ENCODE assay signal across 31 cellular contexts in genomic region chr19:42695811-42696503, GRCh38. TPM values are rescaled to one million over a fixed set of nuclear protein-coding genes. Genes with fewer than 3 reads are reported as not detected.
"Had no signal": no experiment of that assay in that cellular context is flagged by ENCODE, and none has a peak within 500 bp of the region (broad histone marks: within the 10 kb centered on the region; RNA-seq: fewer than 3 reads in every experiment).

No MANE protein-coding gene starts in this region.

- DNase-seq: colonic mucosa; cortex of kidney; effector CD4-positive, alpha-beta T cell; effector memory CD4-positive, alpha-beta T cell; erythroblast; esophagus squamous epithelium; foreskin keratinocyte; gastrocnemius medialis; glutamatergic neuron; head of caudate nucleus; heart right ventricle; hippocampal formation; left cardiac atrium; left lung; left ventricle myocardium superior; lower lobe of right lung; mesenchymal stem cell; mucosa of descending colon; naive B cell had no signal

- H3K4me3 Mint-ChIP-seq: dendritic cell treated with granulocyte-macrophage colony-stimulating factor and Interleukin-4, amounts not matched to agents 40 ng/mL and 50 ng/mL, for 4 days; mesothelial cell of epicardium; naive B cell had no signal

- H3K27ac ChIP-seq: colonic mucosa, epithelial cell of prostate, esophagus squamous epithelium, foreskin keratinocyte, gastrocnemius medialis, heart right ventricle, left lung, lower lobe of right lung had no signal

- H3K36me3 ChIP-seq: colonic mucosa, esophagus squamous epithelium, gastrocnemius medialis, heart right ventricle, left lung, lower lobe of right lung had no signal

- H3K36me3 Mint-ChIP-seq: mesothelial cell of epicardium, naive B cell had no signal

- H3K4me1 Mint-ChIP-seq: mesothelial cell of epicardium, naive B cell had no signal

- H3K27ac Mint-ChIP-seq: dendritic cell treated with granulocyte-macrophage colony-stimulating factor and Interleukin-4, amounts not matched to agents 40 ng/mL and 50 ng/mL, for 4 days; mesothelial cell of epicardium; naive B cell had no signal

- H3K27me3 ChIP-seq: colonic mucosa, gastrocnemius medialis had no signal

- ATAC-seq: esophagus mucosa, foreskin keratinocyte, gastrocnemius medialis, heart right ventricle, left cardiac atrium, left lung, left ventricle myocardium superior, lower lobe of right lung, mucosa of descending colon had no signal

- H3K4me1 ChIP-seq: colonic mucosa, esophagus squamous epithelium, foreskin keratinocyte, gastrocnemius medialis, heart right ventricle, left lung, lower lobe of right lung had no signal

- H3K4me3 ChIP-seq: colonic mucosa, esophagus squamous epithelium, gastrocnemius medialis, heart right ventricle, left lung, lower lobe of right lung, mucosa of descending colon had no signal

- H3K9me3 Mint-ChIP-seq: dendritic cell treated with granulocyte-macrophage colony-stimulating factor and Interleukin-4, amounts not matched to agents 40 ng/mL and 50 ng/mL, for 4 days had no signal

- H3K9me3 ChIP-seq: colonic mucosa, esophagus squamous epithelium, gastrocnemius medialis, lower lobe of right lung, mucosa of descending colon had no signal

RNA-seq across cellular contexts. Expression of gene PSG3, which starts 44.3 kb away (rescaled TPM):
- total RNA-seq: chondrocyte, colonic mucosa, esophagus mucosa, esophagus squamous epithelium, fibroblast of lung, foreskin keratinocyte, gastrocnemius medialis, glomerular endothelial cell, heart right ventricle, kidney epithelial cell, left cardiac atrium, left lung, left ventricle myocardium superior, lower leg skin, lower lobe of right lung, lung microvascular endothelial cell, mesenteric fat pad, mesothelial cell of epicardium, mucosa of descending colon, myocyte had no signal
